Comparison of ENCODE assay signal across 22 cellular contexts in genomic region chr16:86718118-86718517, GRCh38.
DNase-seq lines count a peak whose midpoint lies in the region; FAIRE-seq and TF ChIP-seq lines count a peak whose summit lies in the region.
"Had no signal": no experiment of that assay in that cellular context is flagged by ENCODE, and none has a peak within 500 bp of the region (broad histone marks: within the 10 kb centered on the region; RNA-seq: fewer than 3 reads in every experiment).

No MANE protein-coding gene starts in this region.

- intact Hi-C loops in MCF 10A (cut with micrococcal nuclease) = no loop called here

- peaks cover 20% of the 10 kb centered on the region for H3K4me1 Mint-ChIP-seq in MCF 10A (ENCODE audit: insufficient read depth, unreplicated experiment)

- DNase-seq in GM10248 (ENCODE audit: extremely low spot score) (peak; percentile 37), H54 (ENCODE audit: insufficient read length, low spot score) (peak; percentile 19), MCF 10A (ENCODE audit: unreplicated experiment) (peak; percentile 66), kidney tubule cell (ENCODE audit: low spot score) (peak; percentile 71), T-helper 9 cell (no peak), SW 1271 (lab: John Stamatoyannopoulos, UW) (no peak), occipital lobe (lab: John Stamatoyannopoulos, UW) (no peak)
- DNase-seq: activated effector memory CD4-positive, alpha-beta T cell treated with anti-CD3 and anti-CD28 coated beads, Interleukin-2, amount 50 U/mL, for 16 hours; amniotic stem cell; central memory CD4-positive, alpha-beta T cell; effector CD4-positive, alpha-beta T cell; GOT3; head of caudate nucleus; Karpas-422; NCI-H1092 treated with DMSO at 0.1 percent for 48 hours; NCI-H2107; NCI-H524; pancreas; sigmoid colon; T-helper 17 cell; trophoblast cell had no signal

- no TSS peak for BruUV-seq in MCF 10A (replicated peaks; lab: Mats Ljungman, UMichigan)

- TF ChIP-seq CTCF in GM10248 (IDR thresholded peaks at IDR 0.05; ENCODE audit: control extremely low read depth, extremely low read depth, low read depth, missing control alignments) (no peak), MCF 10A (IDR thresholded peaks at IDR 0.05; ENCODE audit: unreplicated experiment) (no peak)

- no peaks in the 10 kb centered on the region for H3K9me3 Mint-ChIP-seq in MCF 10A (ENCODE audit: unreplicated experiment)
- H3K9me3 Mint-ChIP-seq: stimulated activated naive CD8-positive, alpha-beta T cell treated with anti-CD3 and anti-CD28 coated beads, Interleukin-15, Interleukin-2, amounts not matched to agents 100 ng/mL and 50 ng/mL, for 24 hours had no signal

- H3K36me3 Mint-ChIP-seq in MCF 10A (ENCODE audit: insufficient read depth, unreplicated experiment) = peaks cover 5% of the 10 kb centered on the region

- H3K27me3 Mint-ChIP-seq in MCF 10A (ENCODE audit: insufficient read depth, unreplicated experiment) = no peaks in the 10 kb centered on the region

- FAIRE-seq in H54 (lab: Jason Lieb, UNC) = no peak
- FAIRE-seq: pancreas had no signal

- peak overlapping the region; percentile 52 for H3K27ac Mint-ChIP-seq in MCF 10A (ENCODE audit: low read depth, unreplicated experiment)
- H3K27ac Mint-ChIP-seq: stimulated activated naive CD8-positive, alpha-beta T cell treated with anti-CD3 and anti-CD28 coated beads, Interleukin-15, Interleukin-2, amounts not matched to agents 100 ng/mL and 50 ng/mL, for 24 hours; T-helper 17 cell had no signal

- H3K4me3 Mint-ChIP-seq in MCF 10A (ENCODE audit: unreplicated experiment) = no peak overlapping the region
- H3K4me3 Mint-ChIP-seq: stimulated activated naive CD8-positive, alpha-beta T cell treated with anti-CD3 and anti-CD28 coated beads, Interleukin-15, Interleukin-2, amounts not matched to agents 100 ng/mL and 50 ng/mL, for 24 hours; T-helper 17 cell had no signal

- POLR2A ChIA-PET in GM10248 (lab: Yijun Ruan, JAX) = no interaction called here
- POLR2A ChIA-PET in MCF 10A (lab: Yijun Ruan, JAX) = interaction anchor here (0.7 to 4.1 kb wide), 3 partner anchors 38 to 762 kb away, joined by 3 to 19 read pairs (median 3); no protein-coding TSS in a partner anchor

- no peak for TF ChIP-seq POLR2A in H54 (IDR thresholded peaks at IDR 0.05; ENCODE audit: low read depth, low read length)

- CTCF ChIA-PET in GM10248 (lab: Yijun Ruan, JAX) (no interaction called here), MCF 10A (lab: Yijun Ruan, JAX) (interaction anchor here (1.1 to 1.6 kb wide), 2 partner anchors 63 to 345 kb away, joined by 3 to 7 read pairs; no protein-coding TSS in a partner anchor)

Comparison
In these comparisons a context has a peak if more than half of its experiments do, and no peak if none do; other contexts are left out.
1. DNase-seq: peak in GM10248 (single experiment), H54 (single experiment), MCF 10A (single experiment) and kidney tubule cell (single experiment); none in T-helper 9 cell (single experiment), SW 1271 (0 of 2) and occipital lobe (single experiment).